20 cellular contexts compared by ENCODE assay signal in the genomic region with DNA sequence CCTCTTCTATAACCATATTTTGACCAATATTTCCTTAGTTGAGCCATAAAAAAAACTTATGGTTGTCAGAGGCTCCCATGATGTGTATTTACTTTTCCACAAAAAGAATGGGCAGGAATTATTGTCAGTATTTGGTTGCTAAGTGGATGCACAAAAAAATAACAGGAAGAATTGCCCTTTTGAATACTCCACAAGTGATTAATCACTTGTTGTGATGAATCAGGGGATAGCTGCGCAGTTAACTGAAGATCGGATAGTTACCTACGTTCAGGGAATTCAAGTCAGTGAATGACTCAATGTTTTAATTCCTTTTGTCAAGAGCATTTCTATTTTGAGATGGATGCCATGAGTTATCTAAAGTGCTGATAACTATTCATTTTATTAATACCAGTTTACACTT.
DNase-seq lines count a peak whose midpoint lies in the region; ATAC-seq and TF ChIP-seq lines count a peak whose summit lies in the region.
"Had no signal": no experiment of that assay in that cellular context is flagged by ENCODE, and none has a peak within 500 bp of the region (broad histone marks: within the 10 kb centered on the region; RNA-seq: fewer than 3 reads in every experiment).

No MANE protein-coding gene starts in this region.

- H3K36me3 Mint-ChIP-seq in endothelial cell (ENCODE audit: low read depth, unreplicated experiment), result no peaks in the 10 kb centered on the region

- no peak overlapping the region for H3K4me3 Mint-ChIP-seq in endothelial cell (ENCODE audit: unreplicated experiment)
- H3K4me3 Mint-ChIP-seq: central memory CD8-positive, alpha-beta T cell had no signal

- no peak for ATAC-seq in GM21515 (IDR thresholded peaks at IDR 0.05; ENCODE audit: unreplicated experiment)
- ATAC-seq: HCT116, Panc1, pancreas had no signal

- peaks cover 7% of the 10 kb centered on the region for H3K9me3 ChIP-seq in left ventricle myocardium inferior (replicated peaks)
- H3K9me3 ChIP-seq: BE2C, pancreas, spleen had no signal

- TF ChIP-seq CTCF in AG04449 (IDR thresholded peaks at IDR 0.05; ENCODE audit: insufficient read depth, low read length, missing control alignments) (no peak), left ventricle myocardium inferior (IDR thresholded peaks at IDR 0.05; ENCODE audit: borderline replicate concordance) (no peak), endothelial cell (IDR thresholded peaks at IDR 0.05; ENCODE audit: unreplicated experiment) (no peak)

- peak overlapping the region; percentile 53 for H3K27ac ChIP-seq in left ventricle myocardium inferior (replicated peaks)
- H3K27ac ChIP-seq: pancreas, spleen had no signal

- H3K4me1 Mint-ChIP-seq in endothelial cell (ENCODE audit: unreplicated experiment), result peaks cover 2% of the 10 kb centered on the region
- H3K4me1 Mint-ChIP-seq: central memory CD8-positive, alpha-beta T cell had no signal

- CTCF ChIA-PET in AG04449 (lab: Yijun Ruan, JAX), result no interaction called here

- no peaks in the 10 kb centered on the region for H3K36me3 ChIP-seq in left ventricle myocardium inferior
- H3K36me3 ChIP-seq: BE2C, pancreas, spleen had no signal

- DNase-seq in AG04449 (ENCODE audit: low read depth, low spot score), result peak; percentile 58
- peak; percentile 54 for DNase-seq in HS-5 (ENCODE audit: low read depth)
- peak; percentile 81 for DNase-seq in amniotic epithelial cell (ENCODE audit: low read depth)
- no peak for DNase-seq in left ventricle myocardium inferior
- DNase-seq in DMS114 treated with DMSO at 0.1 percent for 48 hours (lab: John Stamatoyannopoulos, UW; ENCODE audit: unreplicated experiment), result no peak
- DNase-seq in endothelial cell (ENCODE audit: low spot score), result no peak
- DNase-seq in HUDEP-2 (lab: John Stamatoyannopoulos, UW; ENCODE audit: unreplicated experiment in 76 of 76), result no peak
- DNase-seq: activated CD4-positive, alpha-beta T cell treated with anti-CD3 and anti-CD28 coated beads for 1 hour; activated naive CD4-positive, alpha-beta T cell treated with Interleukin-2 at 50 U/mL for 16 hours; BE2C; Kasumi-1; NCI-H1694; NCI-H510A treated with DMSO at 0.1 percent for 48 hours; pancreas; spleen; stimulated activated naive CD4-positive, alpha-beta T cell had no signal

- H3K9me3 Mint-ChIP-seq in endothelial cell (ENCODE audit: unreplicated experiment), result no peaks in the 10 kb centered on the region
- H3K9me3 Mint-ChIP-seq: central memory CD8-positive, alpha-beta T cell had no signal

- POLR2A ChIA-PET in AG04449 (lab: Yijun Ruan, JAX), result no interaction called here

- intact Hi-C loops in left ventricle myocardium inferior (cut with micrococcal nuclease), result no loop called here

- H3K4me1 ChIP-seq in left ventricle myocardium inferior, result peaks cover 5% of the 10 kb centered on the region
- H3K4me1 ChIP-seq: BE2C, pancreas, spleen had no signal

- no peaks in the 10 kb centered on the region for H3K27me3 ChIP-seq in left ventricle myocardium inferior (ENCODE audit: low read depth)
- H3K27me3 ChIP-seq: BE2C, pancreas, spleen had no signal

- H3K27me3 Mint-ChIP-seq in endothelial cell (ENCODE audit: unreplicated experiment), result no peaks in the 10 kb centered on the region
- H3K27me3 Mint-ChIP-seq: central memory CD8-positive, alpha-beta T cell had no signal

- no peak overlapping the region for H3K27ac Mint-ChIP-seq in endothelial cell (ENCODE audit: unreplicated experiment)

- no peak overlapping the region for H3K4me3 ChIP-seq in AG04449 (ENCODE audit: low read depth, low read length)
- H3K4me3 ChIP-seq in left ventricle myocardium inferior, result no peak overlapping the region
- H3K4me3 ChIP-seq: pancreas, spleen had no signal

Comparison
In these comparisons a context has a peak if more than half of its experiments do, and no peak if none do; other contexts are left out.
1. DNase-seq: peak in AG04449 (single experiment), HS-5 (single experiment) and amniotic epithelial cell (single experiment); none in left ventricle myocardium inferior (single experiment), DMS114 treated with DMSO at 0.1 percent for 48 hours (single experiment), endothelial cell (single experiment) and HUDEP-2 (0 of 76).